ENCODE assay signal across 8 cellular contexts in the genomic region with DNA sequence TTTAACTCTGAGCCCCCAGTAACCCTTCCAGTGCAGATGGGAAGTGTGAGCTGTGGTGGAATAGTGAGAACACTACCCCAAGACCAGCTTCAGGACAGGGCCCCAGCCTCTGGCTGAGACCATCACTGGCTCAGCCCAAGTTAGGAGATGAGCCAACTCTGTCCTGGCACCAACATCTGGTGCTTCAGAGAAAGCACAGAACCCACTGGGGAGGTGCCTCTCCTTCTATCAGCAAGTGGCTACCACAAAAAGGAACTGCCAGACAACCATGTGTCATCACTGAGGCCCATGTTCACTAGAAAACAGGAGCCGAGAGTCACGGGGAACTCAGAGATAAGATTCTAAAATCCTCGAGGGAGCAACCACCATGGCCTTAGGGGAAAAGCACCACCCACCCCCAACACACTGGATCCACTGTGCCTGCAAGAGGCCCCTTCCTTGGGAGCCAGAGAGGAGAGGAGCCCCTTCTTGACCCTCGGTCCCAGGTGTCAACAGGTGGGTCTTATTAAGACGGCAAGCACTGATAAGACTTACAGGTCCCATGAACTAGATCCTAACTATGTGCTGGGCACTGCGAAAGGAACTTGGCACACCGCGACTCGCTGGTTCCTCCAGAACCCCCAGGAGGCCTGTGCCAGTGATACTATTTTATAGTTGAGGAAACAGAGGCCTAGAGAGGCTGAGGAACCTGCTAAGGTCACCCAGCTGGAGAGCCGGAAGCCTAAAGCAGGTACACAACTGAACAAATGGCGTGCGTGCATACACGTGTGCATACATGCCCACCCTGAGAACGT.
A peak's percentile ranks its signal among the peaks of the same experiment; 100 is the strongest.
DNase-seq lines count a peak whose midpoint lies in the region; ATAC-seq, FAIRE-seq and TF ChIP-seq lines count a peak whose summit lies in the region.

No MANE protein-coding gene starts in this region.

- H3K4me3 ChIP-seq in RWPE2 (ENCODE audit: severe bottlenecking) (no peak overlapping the region), bronchial epithelial cell (ENCODE audit: low read depth, low read length) (no peak overlapping the region)

- H3K27me3 Mint-ChIP-seq in mesothelial cell of epicardium (ENCODE audit: low read depth) = no peaks in the 10 kb centered on the region

- no peaks in the 10 kb centered on the region for H3K9me3 Mint-ChIP-seq in mesothelial cell of epicardium

- H3K4me1 ChIP-seq in RWPE2 (ENCODE audit: insufficient read depth, poor library complexity, severe bottlenecking) = peaks cover 9% of the 10 kb centered on the region

- no peaks in the 10 kb centered on the region for H3K9me3 ChIP-seq in RWPE2 (ENCODE audit: severe bottlenecking)

- H3K4me3 Mint-ChIP-seq in mesothelial cell of epicardium = no peak overlapping the region

- peak overlapping the region; percentile 2 for H3K27ac ChIP-seq in RWPE2 (ENCODE audit: poor library complexity, severe bottlenecking)

- H3K27me3 ChIP-seq in RWPE2 (ENCODE audit: insufficient read depth, poor library complexity, severe bottlenecking) = no peaks in the 10 kb centered on the region
- no peaks in the 10 kb centered on the region for H3K27me3 ChIP-seq in bronchial epithelial cell (ENCODE audit: control insufficient read depth, insufficient read depth, low read length)

- no peak for TF ChIP-seq CTCF in RWPE2 (IDR thresholded peaks at IDR 0.05; ENCODE audit: poor library complexity, severe bottlenecking)
- TF ChIP-seq CTCF in bronchial epithelial cell (IDR thresholded peaks at IDR 0.05; ENCODE audit: insufficient read depth, low read length, severe bottlenecking) = no peak
- no peak for TF ChIP-seq CTCF in mesothelial cell of epicardium (IDR thresholded peaks at IDR 0.05; ENCODE audit: unreplicated experiment)

- peak; percentile 53 for ATAC-seq in HG02610 (IDR thresholded peaks at IDR 0.05; ENCODE audit: unreplicated experiment)
- no peak for ATAC-seq in RWPE2 (ENCODE audit: low read depth)

- FAIRE-seq in bronchial epithelial cell (lab: Jason Lieb, UNC) = no peak

- peaks cover 19% of the 10 kb centered on the region for H3K4me1 Mint-ChIP-seq in mesothelial cell of epicardium

- H3K36me3 Mint-ChIP-seq in mesothelial cell of epicardium = no peaks in the 10 kb centered on the region

- H3K36me3 ChIP-seq in RWPE2 (ENCODE audit: low read depth) = no peaks in the 10 kb centered on the region
- peaks cover 4% of the 10 kb centered on the region for H3K36me3 ChIP-seq in bronchial epithelial cell (ENCODE audit: control insufficient read depth, insufficient read depth, low read length)

- H3K27ac Mint-ChIP-seq in mesothelial cell of epicardium = peak overlapping the region; percentile 26

- DNase-seq in GM04504 (ENCODE audit: low read depth) (peak; percentile 22), RWPE2 (ENCODE audit: low spot score) (no peak), bronchial epithelial cell (ENCODE audit: low read depth) (peak; percentile 36), mesothelial cell of epicardium (ENCODE audit: low spot score in 2 of 2, unreplicated experiment in 2 of 2) (no peak), middle frontal gyrus (ENCODE audit: extremely low spot score, low spot score) (no peak), NCI-H524 (lab: John Stamatoyannopoulos, UW) (no peak), ureter (ENCODE audit: low spot score) (no peak)

Comparison
In these comparisons a context has a peak if more than half of its experiments do, and no peak if none do; other contexts are left out.
1. DNase-seq: peak in GM04504 (single experiment) and bronchial epithelial cell (single experiment); none in RWPE2 (single experiment), mesothelial cell of epicardium (0 of 2), middle frontal gyrus (single experiment), NCI-H524 (0 of 2) and ureter (single experiment).